Comparison of ENCODE assay signal across 12 cellular contexts in genomic region chr6:52543729-52544324, GRCh38. TPM values are rescaled to one million over a fixed set of nuclear protein-coding genes. Genes with fewer than 3 reads are reported as not detected.
A peak's percentile ranks its signal among the peaks of the same experiment; 100 is the strongest.
DNase-seq lines count a peak whose midpoint lies in the region; ATAC-seq and TF ChIP-seq lines count a peak whose summit lies in the region.
"Had no signal": no experiment of that assay in that cellular context is flagged by ENCODE, and none has a peak within 500 bp of the region (broad histone marks: within the 10 kb centered on the region; RNA-seq: fewer than 3 reads in every experiment).

No MANE protein-coding gene starts in this region.

- H4K20me1 ChIP-seq in neural progenitor cell (ENCODE audit: low read depth), result peaks cover 22% of the 10 kb centered on the region

- H3K4me3 Mint-ChIP-seq in neural progenitor cell, result no peak overlapping the region
- no peak overlapping the region for H3K4me3 Mint-ChIP-seq in activated T-cell treated with anti-CD3 and anti-CD28 coated beads, Interleukin-2, amount 50 U/mL, for 4 hours
- H3K4me3 Mint-ChIP-seq: CD8-positive, alpha-beta T cell; memory B cell had no signal

- ATAC-seq in RWPE2 (ENCODE audit: low read depth), result peak; percentile 71
- ATAC-seq in gastroesophageal sphincter, result no peak
- no peak for ATAC-seq in HG03196 (IDR thresholded peaks at IDR 0.05; ENCODE audit: unreplicated experiment)
- no peak for ATAC-seq in activated T-cell treated with anti-CD3 and anti-CD28 coated beads, Interleukin-2, amount 50 U/mL, for 4 hours
- ATAC-seq: CD8-positive, alpha-beta T cell had no signal

- no peak for TF ChIP-seq EP300 in gastroesophageal sphincter (IDR thresholded peaks at IDR 0.05)

- no peak for TF ChIP-seq POLR2A in gastroesophageal sphincter (IDR thresholded peaks at IDR 0.05)

- WGBS in gastroesophageal sphincter (ENCODE audit: low coverage in 1 of 2), 2 donors, result 70 to 79% methylated on average over 3 to 4 of the region's 7 CpGs

- TF ChIP-seq CTCF in C4-2B (conservative IDR thresholded peaks at IDR 0.05) (no peak), RWPE2 (IDR thresholded peaks at IDR 0.05; ENCODE audit: poor library complexity, severe bottlenecking) (no peak), gastroesophageal sphincter (IDR thresholded peaks at IDR 0.05) (no peak), neural progenitor cell (IDR thresholded peaks at IDR 0.05) (no peak)

- H3K27me3 ChIP-seq in RWPE2 (ENCODE audit: insufficient read depth, poor library complexity, severe bottlenecking) (no peaks in the 10 kb centered on the region), gastroesophageal sphincter (no peaks in the 10 kb centered on the region), neural progenitor cell (no peaks in the 10 kb centered on the region)
- H3K27me3 ChIP-seq: vagina had no signal

- H3K27ac ChIP-seq in C4-2B, result peak overlapping the region; percentile 21
- H3K27ac ChIP-seq in RWPE2 (ENCODE audit: poor library complexity, severe bottlenecking), result peak overlapping the region; percentile 89
- peak overlapping the region in 3 of 4 donors; percentile 62 to 67 (median 63) for H3K27ac ChIP-seq in gastroesophageal sphincter
- H3K27ac ChIP-seq in neural progenitor cell, result no peak overlapping the region
- H3K27ac ChIP-seq: vagina had no signal

- H3K79me2 ChIP-seq in neural progenitor cell (ENCODE audit: low read depth), result peaks cover 43% of the 10 kb centered on the region

- H3K36me3 Mint-ChIP-seq in neural progenitor cell, result peaks cover 12% of the 10 kb centered on the region
- H3K36me3 Mint-ChIP-seq in activated T-cell treated with anti-CD3 and anti-CD28 coated beads, Interleukin-2, amount 50 U/mL, for 4 hours (ENCODE audit: insufficient read depth), result peaks cover 7% of the 10 kb centered on the region

- H3K4me1 ChIP-seq in RWPE2 (ENCODE audit: insufficient read depth, poor library complexity, severe bottlenecking), result peaks cover 69% of the 10 kb centered on the region
- peaks cover 12 to 100% (median 63%) of the 10 kb centered on the region in 3 donors for H3K4me1 ChIP-seq in gastroesophageal sphincter
- peaks cover 3% of the 10 kb centered on the region for H3K4me1 ChIP-seq in neural progenitor cell

- H3K36me3 ChIP-seq in RWPE2 (ENCODE audit: low read depth) (peaks cover 8% of the 10 kb centered on the region; the same call in 1 of the 2 replicates), gastroesophageal sphincter (no peaks in the 10 kb centered on the region), neural progenitor cell (no peaks in the 10 kb centered on the region)
- H3K36me3 ChIP-seq: vagina had no signal

- no peak overlapping the region for H3K9ac ChIP-seq in neural progenitor cell

- H3K27me3 Mint-ChIP-seq in neural progenitor cell (ENCODE audit: insufficient read depth, low read depth), result no peaks in the 10 kb centered on the region
- no peaks in the 10 kb centered on the region for H3K27me3 Mint-ChIP-seq in activated T-cell treated with anti-CD3 and anti-CD28 coated beads, Interleukin-2, amount 50 U/mL, for 4 hours (ENCODE audit: low read depth)
- H3K27me3 Mint-ChIP-seq: memory B cell had no signal

- H3K9me3 ChIP-seq in RWPE2 (ENCODE audit: severe bottlenecking) (no peaks in the 10 kb centered on the region), gastroesophageal sphincter (no peaks in the 10 kb centered on the region), neural progenitor cell (ENCODE audit: low read depth) (no peaks in the 10 kb centered on the region)
- H3K9me3 ChIP-seq: vagina had no signal

- H3K4me1 Mint-ChIP-seq in neural progenitor cell, result peaks cover 60% of the 10 kb centered on the region
- peaks cover 16% of the 10 kb centered on the region for H3K4me1 Mint-ChIP-seq in activated T-cell treated with anti-CD3 and anti-CD28 coated beads, Interleukin-2, amount 50 U/mL, for 4 hours (ENCODE audit: low read depth)

- no peak overlapping the region for H3K4me2 ChIP-seq in neural progenitor cell

- no peak overlapping the region for H2AFZ ChIP-seq in neural progenitor cell (replicated peaks)

- H3K9me3 Mint-ChIP-seq in neural progenitor cell, result no peaks in the 10 kb centered on the region
- no peaks in the 10 kb centered on the region for H3K9me3 Mint-ChIP-seq in activated T-cell treated with anti-CD3 and anti-CD28 coated beads, Interleukin-2, amount 50 U/mL, for 4 hours
- H3K9me3 Mint-ChIP-seq: CD8-positive, alpha-beta T cell; memory B cell had no signal

- H3K4me3 ChIP-seq in RWPE2 (ENCODE audit: severe bottlenecking), result no peak overlapping the region
- H3K4me3 ChIP-seq in gastroesophageal sphincter, result no peak overlapping the region
- H3K4me3 ChIP-seq in neural progenitor cell, result no peak overlapping the region
- H3K4me3 ChIP-seq: vagina had no signal

- H3K27ac Mint-ChIP-seq in neural progenitor cell, result peak overlapping the region; percentile 21
- H3K27ac Mint-ChIP-seq: CD8-positive, alpha-beta T cell; memory B cell had no signal

- no peaks in the 10 kb centered on the region for H3F3A ChIP-seq in neural progenitor cell (ENCODE audit: low read depth)

- DNase-seq in RWPE2 (ENCODE audit: low spot score) (no peak), neural progenitor cell (ENCODE audit: low spot score) (no peak), ureter (ENCODE audit: low spot score) (no peak)
- no peak for DNase-seq in stimulated activated CD4-positive, alpha-beta T cell treated with anti-CD3 and anti-CD28 coated beads, Interleukin-4, amount 100 ng/mL, for 24 hours
- DNase-seq in activated T-cell treated with anti-CD3 and anti-CD28 coated beads, Interleukin-2, amount 50 U/mL, for 4 hours, result no peak
- DNase-seq: CD8-positive, alpha-beta T cell; SHP77 had no signal

RNA-seq across cellular contexts. Expression of gene TRAM2, which starts 33.0 kb away (rescaled TPM):
- total RNA-seq in gastroesophageal sphincter (10 to 100 TPM; 16.7 to 34.2 (median 25.0) TPM), neural progenitor cell (ENCODE audit: low replicate concordance) (12.3 and 15.5 TPM in 2 replicates), ureter (14.1 TPM)
- 1 to 10 TPM; 1.6 to 2.9 (median 2.4) TPM for total RNA-seq in activated T-cell treated with anti-CD3 and anti-CD28 coated beads, Interleukin-2, amount 50 U/mL, for 4 hours
